In the genomic region with DNA sequence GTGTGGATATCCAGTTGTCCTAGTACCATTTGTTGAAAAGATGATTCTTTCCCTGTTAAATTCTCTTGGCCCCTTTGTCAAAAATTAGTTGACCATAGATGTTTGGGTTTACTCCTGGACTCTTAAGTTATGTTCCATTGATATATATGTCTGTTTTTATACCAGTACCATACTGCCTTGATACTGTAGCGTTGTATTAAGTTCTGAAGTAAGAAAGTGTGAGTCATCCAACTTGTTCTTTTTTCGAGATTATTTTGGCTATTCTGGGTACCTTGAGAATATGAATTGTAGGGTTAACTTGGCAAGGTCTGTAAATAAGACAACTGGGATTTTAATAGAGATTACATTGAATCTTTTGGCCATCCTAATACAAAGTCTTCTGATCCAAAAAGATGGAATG, we compare ENCODE assay signal across 19 cellular contexts. TPM values are rescaled to one million over a fixed set of nuclear protein-coding genes. Genes with fewer than 3 reads are reported as not detected.
DNase-seq lines count a peak whose midpoint lies in the region; ATAC-seq, FAIRE-seq and TF ChIP-seq lines count a peak whose summit lies in the region.
"Had no signal": no experiment of that assay in that cellular context is flagged by ENCODE, and none has a peak within 500 bp of the region (broad histone marks: within the 10 kb centered on the region; RNA-seq: fewer than 3 reads in every experiment).

No MANE protein-coding gene starts in this region.

- WGBS in A549 (ENCODE audit: missing lambda C conversion rate), result 79% methylated on average over 2 of the region's 2 CpGs

- H3K4me1 Mint-ChIP-seq in activated CD4-positive, alpha-beta T cell treated with anti-CD3 and anti-CD28 coated beads for 36 hours, result peaks cover 34% of the 10 kb centered on the region
- peaks cover 30% of the 10 kb centered on the region for H3K4me1 Mint-ChIP-seq in activated T-helper 2 cell treated with anti-CD3 and anti-CD28 coated beads, Interferon-gamma antibody, Interleukin-2, Interleukin-4, amounts not matched to agents 10 μg/mL and 5 μg/mL and 100 μg/mL, durations not matched to agents 14 hours and 24 hours and 36 hours (ENCODE audit: low read depth)
- H3K4me1 Mint-ChIP-seq in memory B cell, result peaks cover 9% of the 10 kb centered on the region

- no peak for DNase-seq in activated CD4-positive, alpha-beta T cell treated with anti-CD3 and anti-CD28 coated beads for 36 hours
- DNase-seq in activated CD4-positive, alpha-beta T cell treated with anti-CD3 and anti-CD28 coated beads for 4 hours, result no peak
- DNase-seq in A549 (ENCODE audit: low read depth in 1 of 2, low spot score in 1 of 2) (no peak), memory B cell (ENCODE audit: low spot score in 2 of 2) (no peak), SIG-M5 (lab: John Stamatoyannopoulos, UW) (no peak), CD1c-positive myeloid dendritic cell (ENCODE audit: extremely low spot score) (no peak)
- DNase-seq in activated T-helper 2 cell treated with anti-CD3 and anti-CD28 coated beads, Interferon-gamma antibody, Interleukin-2, Interleukin-4, amounts not matched to agents 10 μg/mL and 5 μg/mL and 100 μg/mL, durations not matched to agents 14 hours and 24 hours and 36 hours (ENCODE audit: low spot score), result no peak
- DNase-seq: 8988T, DMS79, GM23248, NCI-H1417, NCI-H2029 treated with DMSO at 0.1 percent for 48 hours, NCI-H510A treated with DMSO at 0.1 percent for 48 hours had no signal

- peak; percentile 36 for ATAC-seq in activated CD4-positive, alpha-beta T cell treated with anti-CD3 and anti-CD28 coated beads for 36 hours
- ATAC-seq in A549, result no peak
- ATAC-seq in memory B cell (ENCODE audit: low read depth), result no peak
- ATAC-seq in GM18498 (IDR thresholded peaks at IDR 0.05; ENCODE audit: unreplicated experiment), result no peak
- ATAC-seq: Panc1, Right ventricle myocardium inferior had no signal

- POLR2A ChIA-PET in activated CD4-positive, alpha-beta T cell treated with anti-CD3 and anti-CD28 coated beads for 36 hours (lab: Charles Lee), result no interaction called here
- POLR2A ChIA-PET in A549 (lab: Yijun Ruan, JAX), result no interaction called here

- TF ChIP-seq EP300 in A549 (IDR thresholded peaks at IDR 0.05), result no peak

- no peak overlapping the region for H3K4me3 ChIP-seq in A549
- H3K4me3 ChIP-seq: BLaER1 treated with 17β-estradiol and CSF1 and Interleukin-3, amounts not matched to agents 10 nM and 100 nM; GM23248 had no signal

- no peaks in the 10 kb centered on the region for H3K9me3 Mint-ChIP-seq in activated CD4-positive, alpha-beta T cell treated with anti-CD3 and anti-CD28 coated beads for 36 hours (ENCODE audit: low read depth)
- H3K9me3 Mint-ChIP-seq in activated T-helper 2 cell treated with anti-CD3 and anti-CD28 coated beads, Interferon-gamma antibody, Interleukin-2, Interleukin-4, amounts not matched to agents 10 μg/mL and 5 μg/mL and 100 μg/mL, durations not matched to agents 14 hours and 24 hours and 36 hours, result no peaks in the 10 kb centered on the region
- H3K9me3 Mint-ChIP-seq in memory B cell, result no peaks in the 10 kb centered on the region
- H3K9me3 Mint-ChIP-seq: IgD-negative memory B cell had no signal

- no peak for FAIRE-seq in A549 (lab: Jason Lieb, UNC)
- FAIRE-seq: GM12891 had no signal

- no peaks in the 10 kb centered on the region for H3K9me3 ChIP-seq in A549
- H3K9me3 ChIP-seq: BLaER1 treated with 17β-estradiol and CSF1 and Interleukin-3, amounts not matched to agents 10 nM and 100 nM had no signal

- H3K27me3 Mint-ChIP-seq in activated CD4-positive, alpha-beta T cell treated with anti-CD3 and anti-CD28 coated beads for 36 hours, result no peaks in the 10 kb centered on the region
- H3K27me3 Mint-ChIP-seq in activated T-helper 2 cell treated with anti-CD3 and anti-CD28 coated beads, Interferon-gamma antibody, Interleukin-2, Interleukin-4, amounts not matched to agents 10 μg/mL and 5 μg/mL and 100 μg/mL, durations not matched to agents 14 hours and 24 hours and 36 hours (ENCODE audit: low read depth), result no peaks in the 10 kb centered on the region
- H3K27me3 Mint-ChIP-seq in memory B cell, result no peaks in the 10 kb centered on the region
- H3K27me3 Mint-ChIP-seq: IgD-negative memory B cell had no signal

- TF ChIP-seq POLR2A in A549 (IDR thresholded peaks at IDR 0.05; ENCODE audit: low read length), result no peak

- CTCF ChIA-PET in activated CD4-positive, alpha-beta T cell treated with anti-CD3 and anti-CD28 coated beads for 36 hours (lab: Charles Lee), result interaction anchor here (0.5 to 1.8 kb wide), 5 partner anchors 14 to 94 kb away, joined by 3 to 4 read pairs (median 3); no protein-coding TSS in a partner anchor
- CTCF ChIA-PET in A549 (lab: Yijun Ruan, JAX), result interaction anchor here (1.0 to 1.5 kb wide), 3 partner anchors 11 to 15 kb away, joined by 3 read pairs; no protein-coding TSS in a partner anchor

- no peak overlapping the region for H3K4me2 ChIP-seq in A549

- peak overlapping the region; percentile 43 for H3K27ac Mint-ChIP-seq in activated CD4-positive, alpha-beta T cell treated with anti-CD3 and anti-CD28 coated beads for 36 hours
- peak overlapping the region; percentile 48 for H3K27ac Mint-ChIP-seq in activated T-helper 2 cell treated with anti-CD3 and anti-CD28 coated beads, Interferon-gamma antibody, Interleukin-2, Interleukin-4, amounts not matched to agents 10 μg/mL and 5 μg/mL and 100 μg/mL, durations not matched to agents 14 hours and 24 hours and 36 hours
- peak overlapping the region; percentile 53 for H3K27ac Mint-ChIP-seq in memory B cell
- H3K27ac Mint-ChIP-seq: IgD-negative memory B cell had no signal

- no peak for TF ChIP-seq RAD21 in A549 (conservative IDR thresholded peaks at IDR 0.05 in 1 of 2, IDR thresholded peaks at IDR 0.05 in 1 of 2)

- H3K4me1 ChIP-seq in A549, result peaks cover 22% of the 10 kb centered on the region

- intact Hi-C loops in activated CD4-positive, alpha-beta T cell treated with anti-CD3 and anti-CD28 coated beads for 36 hours (cut with DNase I, micrococcal nuclease), result no loop called here
- intact Hi-C loops in activated T-helper 2 cell treated with anti-CD3 and anti-CD28 coated beads, Interferon-gamma antibody, Interleukin-2, Interleukin-4, amounts not matched to agents 10 μg/mL and 5 μg/mL and 100 μg/mL, durations not matched to agents 14 hours and 24 hours and 36 hours (cut with micrococcal nuclease), result no loop called here

- no peak overlapping the region for H3K4me3 Mint-ChIP-seq in activated CD4-positive, alpha-beta T cell treated with anti-CD3 and anti-CD28 coated beads for 36 hours
- no peak overlapping the region for H3K4me3 Mint-ChIP-seq in activated T-helper 2 cell treated with anti-CD3 and anti-CD28 coated beads, Interferon-gamma antibody, Interleukin-2, Interleukin-4, amounts not matched to agents 10 μg/mL and 5 μg/mL and 100 μg/mL, durations not matched to agents 14 hours and 24 hours and 36 hours (ENCODE audit: low read depth)
- H3K4me3 Mint-ChIP-seq in memory B cell, result no peak overlapping the region
- H3K4me3 Mint-ChIP-seq: IgD-negative memory B cell had no signal

- TF ChIP-seq CTCF in A549 (IDR thresholded peaks at IDR 0.05), result no peak

- H3K36me3 Mint-ChIP-seq in activated CD4-positive, alpha-beta T cell treated with anti-CD3 and anti-CD28 coated beads for 36 hours (ENCODE audit: low read depth), result peaks cover 70% of the 10 kb centered on the region
- H3K36me3 Mint-ChIP-seq in activated T-helper 2 cell treated with anti-CD3 and anti-CD28 coated beads, Interferon-gamma antibody, Interleukin-2, Interleukin-4, amounts not matched to agents 10 μg/mL and 5 μg/mL and 100 μg/mL, durations not matched to agents 14 hours and 24 hours and 36 hours (ENCODE audit: low read depth), result peaks cover 75% of the 10 kb centered on the region
- peaks cover 38% of the 10 kb centered on the region for H3K36me3 Mint-ChIP-seq in memory B cell

- H3K27ac ChIP-seq in A549, result no peak overlapping the region
- H3K27ac ChIP-seq: GM23248 had no signal

TF ChIP-seq in A549, 52 proteins besides CTCF, POLR2A, EP300 and RAD21:
- TF ChIP-seq PHF8 (IDR thresholded peaks at IDR 0.05; ENCODE audit: borderline replicate concordance, low read depth) (no peak), MAFK (IDR thresholded peaks at IDR 0.05; ENCODE audit: partially characterized antibody) (no peak), SREBF2 (IDR thresholded peaks at IDR 0.05) (no peak), FOSB (CRISPR knock-in tag; IDR thresholded peaks at IDR 0.05) (no peak), CBX2 (IDR thresholded peaks at IDR 0.05; ENCODE audit: borderline replicate concordance, low read depth) (no peak), FOSL2 (IDR thresholded peaks at IDR 0.05) (no peak), FOSL2 (CRISPR knock-in tag; IDR thresholded peaks at IDR 0.05) (peak; percentile 46), BHLHE40 (IDR thresholded peaks at IDR 0.05; ENCODE audit: low read depth, low read length) (no peak), HDAC2 (IDR thresholded peaks at IDR 0.05) (no peak)

RNA-seq across cellular contexts. Expression of gene PANK2, which starts 26.5 kb away (rescaled TPM):
- 10 to 100 TPM; 37.2 to 50.2 TPM for total RNA-seq in activated CD4-positive, alpha-beta T cell treated with anti-CD3 and anti-CD28 coated beads for 36 hours
- polyA plus RNA-seq in A549 (2011; rRNA removed), result 39.3 and 45.9 TPM in 2 replicates
- 22.6 and 24.5 TPM in 2 replicates for polyA plus RNA-seq in A549 (2012; cell fraction: cytosol; rRNA removed)
- 28.4 and 38.2 TPM in 2 replicates for polyA plus RNA-seq in A549 (2012; cell fraction: nucleus; rRNA removed)
- 40.3 to 44.6 TPM (median 43.8 TPM) in 3 replicates for polyA plus RNA-seq in A549 (2017; fragmentation: RNase III; extraction: RNeasy Plus Mini Kit Qiagen cat#74134 plus additional on column Dnase treatment)
- 35.8 and 40.1 TPM in 2 replicates for polyA minus RNA-seq in A549 (2011; rRNA and poly(A)+ RNA removed)
- total RNA-seq in activated T-helper 2 cell treated with anti-CD3 and anti-CD28 coated beads, Interferon-gamma antibody, Interleukin-2, Interleukin-4, amounts not matched to agents 10 μg/mL and 5 μg/mL and 100 μg/mL, durations not matched to agents 14 hours and 24 hours and 36 hours, result 49.2 and 51.4 TPM in 2 replicates
